In genomic region chr1:74629283-74629682, GRCh38 we compare ENCODE assay signal across 14 cellular contexts. TPM values are rescaled to one million over a fixed set of nuclear protein-coding genes. Genes with fewer than 3 reads are reported as not detected.
DNase-seq lines count a peak whose midpoint lies in the region; ATAC-seq lines count a peak whose summit lies in the region.
"Had no signal": no experiment of that assay in that cellular context is flagged by ENCODE, and none has a peak within 500 bp of the region (broad histone marks: within the 10 kb centered on the region; RNA-seq: fewer than 3 reads in every experiment).

No MANE protein-coding gene starts in this region.

- H3K27ac Mint-ChIP-seq in activated naive CD4-positive, alpha-beta T cell treated with anti-CD3 and anti-CD28 coated beads, Interleukin-2, amount 10 ng/mL, durations not matched to agents 7 days and 5 days, result no peak overlapping the region
- H3K27ac Mint-ChIP-seq: CD8-positive, alpha-beta memory T cell; IgD-negative memory B cell had no signal

- H3K9me3 Mint-ChIP-seq in activated naive CD4-positive, alpha-beta T cell treated with anti-CD3 and anti-CD28 coated beads, Interleukin-2, amount 10 ng/mL, durations not matched to agents 7 days and 5 days, result no peaks in the 10 kb centered on the region

- H3K36me3 Mint-ChIP-seq in activated naive CD4-positive, alpha-beta T cell treated with anti-CD3 and anti-CD28 coated beads, Interleukin-2, amount 10 ng/mL, durations not matched to agents 7 days and 5 days, result no peaks in the 10 kb centered on the region
- H3K36me3 Mint-ChIP-seq: CD8-positive, alpha-beta memory T cell had no signal

- H3K18ac ChIP-seq in neuronal stem cell (ENCODE audit: low read length), result no peak overlapping the region

- no CpG with 5 or more reads among the region's 2 CpGs for WGBS in neuronal stem cell (ENCODE audit: extremely low coverage in 2 of 2, insufficient read length in 2 of 2, insufficient replicate concordance in 1 of 2), 2 donors

- H3K23ac ChIP-seq in neuronal stem cell (ENCODE audit: low read depth, low read length, poor library complexity), result no peak overlapping the region

- H2AK5ac ChIP-seq in neuronal stem cell (ENCODE audit: low read depth, low read length), result no peak overlapping the region

- no peak overlapping the region for H4K8ac ChIP-seq in neuronal stem cell (ENCODE audit: low read depth, low read length)

- no peak for ATAC-seq in GM21528 (IDR thresholded peaks at IDR 0.05; ENCODE audit: low FRiP score, unreplicated experiment)

- no peak overlapping the region for H2BK120ac ChIP-seq in neuronal stem cell (ENCODE audit: low read depth, low read length)

- no peak overlapping the region for H3K27ac ChIP-seq in neuronal stem cell (replicated peaks; ENCODE audit: low read length)
- H3K27ac ChIP-seq: BLaER1 had no signal

- H3K4me1 Mint-ChIP-seq in activated naive CD4-positive, alpha-beta T cell treated with anti-CD3 and anti-CD28 coated beads, Interleukin-2, amount 10 ng/mL, durations not matched to agents 7 days and 5 days, result no peaks in the 10 kb centered on the region
- H3K4me1 Mint-ChIP-seq: CD8-positive, alpha-beta memory T cell; IgD-negative memory B cell had no signal

- H2BK12ac ChIP-seq in neuronal stem cell (ENCODE audit: low read length), result no peak overlapping the region

- no peaks in the 10 kb centered on the region for H3K9me3 ChIP-seq in neuronal stem cell (replicated peaks in 1 of 2; ENCODE audit: control insufficient read depth in 2 of 2, insufficient read depth in 1 of 2, low read depth in 1 of 2, low read length in 2 of 2)
- H3K9me3 ChIP-seq: BLaER1, HAP-1 had no signal

- no peak overlapping the region for H2BK15ac ChIP-seq in neuronal stem cell (ENCODE audit: low read length)

- peak overlapping the region; percentile 14 for H2AFZ ChIP-seq in neuronal stem cell (ENCODE audit: low read length)

- no peak overlapping the region for H3K4me2 ChIP-seq in neuronal stem cell (ENCODE audit: insufficient read depth, low read length, poor library complexity, severe bottlenecking)
- H3K4me2 ChIP-seq: BLaER1 had no signal

- no peak overlapping the region for H4K91ac ChIP-seq in neuronal stem cell (ENCODE audit: low read depth, low read length, poor library complexity)

- no peak overlapping the region for H3K9ac ChIP-seq in neuronal stem cell (ENCODE audit: low read depth, low read length, poor library complexity)
- H3K9ac ChIP-seq: BLaER1 had no signal

- H3K4me3 ChIP-seq in H7 (ENCODE audit: insufficient read depth, low read depth, low read length), result no peak overlapping the region
- H3K4me3 ChIP-seq in neuronal stem cell (ENCODE audit: low read length in 2 of 2), result no peak overlapping the region
- H3K4me3 ChIP-seq: BLaER1, HAP-1 had no signal

- CTCF ChIA-PET in activated naive CD4-positive, alpha-beta T cell treated with anti-CD3 and anti-CD28 coated beads, Interleukin-2, amount 10 ng/mL, durations not matched to agents 7 days and 5 days (lab: Charles Lee), result interaction anchor here (1.0 kb wide), 1 partner anchor 10 kb away, joined by 3 read pairs; no protein-coding TSS in a partner anchor

- H3K27me3 ChIP-seq in H7 (ENCODE audit: control insufficient read depth, insufficient read depth, low read length) (no peaks in the 10 kb centered on the region), neuronal stem cell (ENCODE audit: control insufficient read depth in 3 of 3, insufficient read depth in 3 of 3, low read depth in 1 of 3, low read length in 3 of 3) (no peaks in the 10 kb centered on the region)
- H3K27me3 ChIP-seq: BLaER1 had no signal

- H3K79me1 ChIP-seq in neuronal stem cell (ENCODE audit: low read depth, low read length), result no peaks in the 10 kb centered on the region

- peak; percentile 7 for DNase-seq in H7
- peak; percentile 53 for DNase-seq in NCI-H69 (lab: John Stamatoyannopoulos, UW)
- DNase-seq in iPS DF 19.7 (ENCODE audit: low read depth, low spot score), result peak; percentile 15
- no peak for DNase-seq in neuronal stem cell (ENCODE audit: low spot score)
- DNase-seq in cerebellar cortex (ENCODE audit: low spot score), result no peak
- no peak for DNase-seq in activated naive CD4-positive, alpha-beta T cell treated with anti-CD3 and anti-CD28 coated beads, Interleukin-2, amount 10 ng/mL, durations not matched to agents 7 days and 5 days
- DNase-seq: CD8-positive, alpha-beta memory T cell; NCI-H2029 treated with DMSO at 0.1 percent for 48 hours; NCI-H446 treated with DMSO at 0.1 percent for 48 hours had no signal

- H3K14ac ChIP-seq in neuronal stem cell (ENCODE audit: low read length), result no peak overlapping the region

- no peaks in the 10 kb centered on the region for H3K27me3 Mint-ChIP-seq in activated naive CD4-positive, alpha-beta T cell treated with anti-CD3 and anti-CD28 coated beads, Interleukin-2, amount 10 ng/mL, durations not matched to agents 7 days and 5 days
- H3K27me3 Mint-ChIP-seq: IgD-negative memory B cell had no signal

- peaks cover 2% of the 10 kb centered on the region in 2 donors for H3K4me1 ChIP-seq in neuronal stem cell (ENCODE audit: control insufficient read depth in 2 of 2, insufficient read depth in 1 of 2, low read depth in 1 of 2, low read length in 2 of 2)
- H3K4me1 ChIP-seq: BLaER1, HAP-1 had no signal

- no peak overlapping the region for H3K4ac ChIP-seq in neuronal stem cell (ENCODE audit: low read length)

- H3K4me3 Mint-ChIP-seq in activated naive CD4-positive, alpha-beta T cell treated with anti-CD3 and anti-CD28 coated beads, Interleukin-2, amount 10 ng/mL, durations not matched to agents 7 days and 5 days, result no peak overlapping the region
- H3K4me3 Mint-ChIP-seq: CD8-positive, alpha-beta memory T cell; IgD-negative memory B cell had no signal

- H3K36me3 ChIP-seq in H7 (replicated peaks; ENCODE audit: control insufficient read depth, insufficient read depth, low read length) (no peaks in the 10 kb centered on the region), neuronal stem cell (replicated peaks in 1 of 2; ENCODE audit: control insufficient read depth in 2 of 2, insufficient read depth in 2 of 2, low read length in 2 of 2) (no peaks in the 10 kb centered on the region)
- H3K36me3 ChIP-seq: BLaER1, HAP-1 had no signal

- no peak overlapping the region for H2BK5ac ChIP-seq in neuronal stem cell (ENCODE audit: low read length)

RNA-seq across cellular contexts. Expression of gene ERICH3, which starts 44.3 kb away (rescaled TPM):
- total RNA-seq in H7 (2014; rRNA removed; shearing (Covaris generic)), result not detected in 2 replicates
- 0.03 TPM for polyA plus RNA-seq in neuronal stem cell (2013, experiment 1 of 2)
- 0.01 TPM for polyA plus RNA-seq in neuronal stem cell (2013, experiment 2 of 2)
- total RNA-seq: CD8-positive, alpha-beta memory T cell; LHCN-M2 had no signal
- polyA plus RNA-seq: CD8-positive, alpha-beta memory T cell; IgD-negative memory B cell had no signal

Comparison
In these comparisons a context has a peak if more than half of its experiments do, and no peak if none do; other contexts are left out.
1. DNase-seq: peak in H7 (single experiment), NCI-H69 (single experiment) and iPS DF 19.7 (single experiment); none in neuronal stem cell (single experiment), cerebellar cortex (single experiment) and activated naive CD4-positive, alpha-beta T cell treated with anti-CD3 and anti-CD28 coated beads, Interleukin-2, amount 10 ng/mL, durations not matched to agents 7 days and 5 days (single experiment).